8 cellular contexts compared by ENCODE assay signal in genomic region chr15:63156708-63157065, GRCh38. TPM values are rescaled to one million over a fixed set of nuclear protein-coding genes. Genes with fewer than 3 reads are reported as not detected.
A peak's percentile ranks its signal among the peaks of the same experiment; 100 is the strongest.
DNase-seq lines count a peak whose midpoint lies in the region; ATAC-seq and TF ChIP-seq lines count a peak whose summit lies in the region.

No MANE protein-coding gene starts in this region.

- peaks cover 2% of the 10 kb centered on the region for H3K27me3 Mint-ChIP-seq in GM23338 (ENCODE audit: insufficient read depth, low read depth, poor library complexity)
- H3K27me3 Mint-ChIP-seq in stimulated activated memory B cell treated with anti-CD40 and anti-IgM and Interleukin-4, amounts not matched to agents 10 μg/mL and 1 μg/mL and 100 μg/mL, for 72 hours = no peaks in the 10 kb centered on the region

- H3K27me3 ChIP-seq in GM23338 (ENCODE audit: insufficient read depth) (no peaks in the 10 kb centered on the region), SJCRH30 (no peaks in the 10 kb centered on the region), colonic mucosa (no peaks in the 10 kb centered on the region), layer of hippocampus (ENCODE audit: control insufficient read depth, insufficient read depth, low read length) (no peaks in the 10 kb centered on the region)

- peak overlapping the region; percentile 87 to 95 for H3K9ac ChIP-seq in colonic mucosa (ENCODE audit: low read depth in 2 of 2, low read length in 2 of 2)

- intact Hi-C loops in colonic mucosa (cut with DNase I) = no loop called here

- peaks cover 28% of the 10 kb centered on the region for H3K79me2 ChIP-seq in GM23338 (replicated peaks; ENCODE audit: insufficient read depth)

- TF ChIP-seq CTCF in GM23338 (conservative IDR thresholded peaks at IDR 0.05; ENCODE audit: low read depth in 2 of 2) (no peak), colonic mucosa (IDR thresholded peaks at IDR 0.05) (no peak)

- peaks cover 25% of the 10 kb centered on the region; the same call in 2 of the 3 replicates for H3K36me3 Mint-ChIP-seq in GM23338 (ENCODE audit: low read depth)
- H3K36me3 Mint-ChIP-seq in stimulated activated memory B cell treated with anti-CD40 and anti-IgM and Interleukin-4, amounts not matched to agents 10 μg/mL and 1 μg/mL and 100 μg/mL, for 72 hours = peaks cover 6% of the 10 kb centered on the region

- peak overlapping the region; percentile 83 for H3K4me3 ChIP-seq in GM23338
- H3K4me3 ChIP-seq in SJCRH30 = peak overlapping the region; percentile 68
- H3K4me3 ChIP-seq in colonic mucosa = peak overlapping the region; percentile 79

- peak overlapping the region; percentile 96 for H3K27ac Mint-ChIP-seq in GM23338
- H3K27ac Mint-ChIP-seq in stimulated activated memory B cell treated with anti-CD40 and anti-IgM and Interleukin-4, amounts not matched to agents 10 μg/mL and 1 μg/mL and 100 μg/mL, for 72 hours = peak overlapping the region; percentile 98

- no peaks in the 10 kb centered on the region for H4K20me1 ChIP-seq in GM23338 (replicated peaks; ENCODE audit: insufficient read depth)

- peaks cover 28% of the 10 kb centered on the region for H3K36me3 ChIP-seq in GM23338 (ENCODE audit: insufficient read depth)
- H3K36me3 ChIP-seq in SJCRH30 = peaks cover 9% of the 10 kb centered on the region
- no peaks in the 10 kb centered on the region for H3K36me3 ChIP-seq in colonic mucosa

- H3K4me1 Mint-ChIP-seq in GM23338 = peaks cover 6% of the 10 kb centered on the region
- peaks cover 16% of the 10 kb centered on the region for H3K4me1 Mint-ChIP-seq in stimulated activated memory B cell treated with anti-CD40 and anti-IgM and Interleukin-4, amounts not matched to agents 10 μg/mL and 1 μg/mL and 100 μg/mL, for 72 hours

- no peaks in the 10 kb centered on the region for H3K9me2 ChIP-seq in GM23338 (ENCODE audit: insufficient read depth)

- peak overlapping the region; percentile 77; the same call in 1 of the 2 replicates for H2AFZ ChIP-seq in GM23338

- no peak; the same call in 2 of the 3 replicates for ATAC-seq in GM23338
- no peak for ATAC-seq in stimulated activated memory B cell treated with anti-CD40 and anti-IgM and Interleukin-4, amounts not matched to agents 10 μg/mL and 1 μg/mL and 100 μg/mL, for 72 hours
- no peak for ATAC-seq in HG03342 (IDR thresholded peaks at IDR 0.05; ENCODE audit: unreplicated experiment)
- ATAC-seq in GM21515 (IDR thresholded peaks at IDR 0.05; ENCODE audit: unreplicated experiment) = no peak

- H3F3A ChIP-seq in GM23338 (replicated peaks; ENCODE audit: low read depth) = peaks cover 5% of the 10 kb centered on the region

- H3K4me1 ChIP-seq in GM23338 (ENCODE audit: insufficient read depth) (no peaks in the 10 kb centered on the region), SJCRH30 (no peaks in the 10 kb centered on the region), colonic mucosa (no peaks in the 10 kb centered on the region)

- H3K27ac ChIP-seq in GM23338 (ENCODE audit: low read depth) (peak overlapping the region; percentile 96), SJCRH30 (peak overlapping the region; percentile 89), colonic mucosa (peak overlapping the region; percentile 98), layer of hippocampus (ENCODE audit: low read depth, low read length) (peak overlapping the region; percentile 92)

- H3K9me3 Mint-ChIP-seq in GM23338 = no peaks in the 10 kb centered on the region
- no peaks in the 10 kb centered on the region for H3K9me3 Mint-ChIP-seq in stimulated activated memory B cell treated with anti-CD40 and anti-IgM and Interleukin-4, amounts not matched to agents 10 μg/mL and 1 μg/mL and 100 μg/mL, for 72 hours

- H3K4me3 Mint-ChIP-seq in GM23338 = peak overlapping the region; percentile 95
- H3K4me3 Mint-ChIP-seq in stimulated activated memory B cell treated with anti-CD40 and anti-IgM and Interleukin-4, amounts not matched to agents 10 μg/mL and 1 μg/mL and 100 μg/mL, for 72 hours = peak overlapping the region; percentile 99

- no peaks in the 10 kb centered on the region for H3K9me3 ChIP-seq in SJCRH30 (replicated peaks)
- H3K9me3 ChIP-seq in colonic mucosa = no peaks in the 10 kb centered on the region

- H3K4me2 ChIP-seq in GM23338 = peak overlapping the region; percentile 74

- DNase-seq in C1 segment of cervical spinal cord (lab: John Stamatoyannopoulos, UW) (peak in 8 of 14 donors; percentile 42 to 72 (median 56)), GM23338 (ENCODE audit: low spot score) (peak; percentile 39), SJCRH30 (peak; percentile 66 to 77), colonic mucosa (peak; percentile 50)

TF ChIP-seq in GM23338, 12 proteins besides CTCF, POLR2A, EP300 and RAD21:
- no peak for TF ChIP-seq ZNF462 (CRISPR knock-in tag; IDR thresholded peaks at IDR 0.05)

RNA-seq across cellular contexts. Expression of gene RPS27L, which starts 0.6 kb away (rescaled TPM):
- 48.2 and 85.9 TPM in 2 replicates for total RNA-seq in GM23338 (2014; rRNA removed; shearing (Covaris generic))
- 1,011 and 1,086 TPM in 2 replicates for polyA plus RNA-seq in GM23338 (2016; fragmentation: Nextera tagmentation; extraction: Ambion mirVana)
- 178 and 185 TPM in 2 replicates for total RNA-seq in SJCRH30 (2014; rRNA removed; shearing (Covaris generic))
- total RNA-seq in colonic mucosa = 100 to 1,000 TPM; 205 to 269 TPM

RNA-seq across cellular contexts. Expression of gene RAB8B, which starts 32.7 kb away (rescaled TPM):
- 38.1 and 41.7 TPM in 2 replicates for total RNA-seq in GM23338 (2014; rRNA removed; shearing (Covaris generic))
- 23.2 and 23.5 TPM in 2 replicates for polyA plus RNA-seq in GM23338 (2016; fragmentation: Nextera tagmentation; extraction: Ambion mirVana)
- total RNA-seq in SJCRH30 (2014; rRNA removed; shearing (Covaris generic)) = 47.2 and 50.4 TPM in 2 replicates
- total RNA-seq in colonic mucosa = 10 to 100 TPM in 1 of 2 donors, 1 to 10 TPM in 1; 7.4 to 18.0 TPM

RNA-seq across cellular contexts. Expression of gene LACTB, which starts 35.0 kb away (rescaled TPM):
- 15.2 and 18.6 TPM in 2 replicates for total RNA-seq in GM23338 (2014; rRNA removed; shearing (Covaris generic))
- polyA plus RNA-seq in GM23338 (2016; fragmentation: Nextera tagmentation; extraction: Ambion mirVana) = 20.9 and 21.3 TPM in 2 replicates
- 12.9 and 13.2 TPM in 2 replicates for total RNA-seq in SJCRH30 (2014; rRNA removed; shearing (Covaris generic))
- total RNA-seq in colonic mucosa = 10 to 100 TPM; 14.6 to 29.6 TPM
